1 cellular context compared by ENCODE assay signal in the genomic region with DNA sequence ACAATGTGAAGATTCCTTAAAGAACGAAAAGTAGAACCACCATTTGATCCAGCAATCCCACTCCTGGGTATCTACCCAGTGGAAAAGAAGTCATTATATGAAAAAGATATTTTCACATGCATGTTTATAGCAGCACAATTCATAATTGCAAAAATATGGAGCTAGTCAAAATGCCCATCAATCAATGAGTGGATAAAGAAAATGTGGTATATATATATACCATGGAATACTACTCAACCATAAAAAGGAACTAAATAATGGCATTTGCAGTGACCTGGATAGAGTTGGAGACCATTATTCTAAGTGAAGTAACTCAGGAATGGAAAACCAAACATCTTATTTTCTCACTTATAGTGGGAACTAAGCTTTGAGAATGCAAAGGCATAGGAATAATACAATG.
TF ChIP-seq lines count a peak whose summit lies in the region.

No MANE protein-coding gene starts in this region.

TF ChIP-seq in SK-N-SH treated with all-trans-retinoic acid at 6 μM for 48 hours, 23 proteins besides CTCF, POLR2A, EP300 and RAD21:
- TF ChIP-seq ZNF8 (CRISPR knock-in tag; IDR thresholded peaks at IDR 0.05), result peak; percentile 66
